Comparison of ENCODE assay signal across 9 cellular contexts in the genomic region with DNA sequence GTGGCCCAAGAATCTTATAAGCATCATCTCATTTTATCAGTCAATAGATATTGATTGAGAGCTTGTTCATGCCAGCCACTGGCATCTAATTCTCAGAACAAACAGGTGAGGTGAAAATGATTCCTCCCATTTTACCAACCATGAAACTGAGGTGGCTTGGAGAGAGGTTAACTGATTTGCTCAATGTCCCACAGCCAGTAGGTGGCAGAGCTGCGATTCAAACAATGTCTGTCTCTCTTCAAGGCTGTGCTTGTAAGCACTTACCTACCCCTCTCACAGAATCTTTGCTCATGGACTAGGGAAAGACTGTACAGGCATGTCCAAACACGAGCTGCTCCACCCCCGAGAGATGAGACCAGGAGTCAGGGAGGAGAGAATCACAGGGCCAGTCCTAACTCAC. TPM values are rescaled to one million over a fixed set of nuclear protein-coding genes. Genes with fewer than 3 reads are reported as not detected.
DNase-seq lines count a peak whose midpoint lies in the region; ATAC-seq and TF ChIP-seq lines count a peak whose summit lies in the region.
"Had no signal": no experiment of that assay in that cellular context is flagged by ENCODE, and none has a peak within 500 bp of the region (broad histone marks: within the 10 kb centered on the region; RNA-seq: fewer than 3 reads in every experiment).

No MANE protein-coding gene starts in this region.

- no peaks in the 10 kb centered on the region; the same call in 1 of the 2 replicates for H3K9me2 ChIP-seq in PC-9 (ENCODE audit: insufficient read depth)
- H3K9me2 ChIP-seq in hepatocyte (replicated peaks; ENCODE audit: insufficient read depth), result no peaks in the 10 kb centered on the region

- no peak for ATAC-seq in sciatic nerve

- CTCF ChIA-PET in PC-9 (lab: Charles Lee), result interaction anchor here (0.6 kb wide), 1 partner anchor 550 kb away, joined by 7 read pairs; no protein-coding TSS in a partner anchor

- intact Hi-C loops in PC-9 (cut with micrococcal nuclease; ENCODE audit: unreplicated experiment) (no loop called here), sciatic nerve (cut with DNase I) (no loop called here)
- intact Hi-C loops in activated T-helper 2 cell treated with anti-CD3 and anti-CD28 coated beads, Interferon-gamma antibody, Interleukin-2, Interleukin-4, amounts not matched to agents 10 μg/mL and 5 μg/mL and 100 μg/mL, durations not matched to agents 14 hours and 24 hours and 36 hours (cut with micrococcal nuclease), result no loop called here

- H3K27me3 Mint-ChIP-seq in activated T-helper 2 cell treated with anti-CD3 and anti-CD28 coated beads, Interferon-gamma antibody, Interleukin-2, Interleukin-4, amounts not matched to agents 10 μg/mL and 5 μg/mL and 100 μg/mL, durations not matched to agents 14 hours and 24 hours and 36 hours (ENCODE audit: low read depth), result peaks cover 22% of the 10 kb centered on the region

- DNase-seq in DMS53 (lab: John Stamatoyannopoulos, UW), result peak; percentile 76
- DNase-seq in H4 (ENCODE audit: low spot score), result peak; percentile 16
- no peak for DNase-seq in PC-9
- peak; percentile 43 for DNase-seq in hepatocyte (ENCODE audit: low spot score)
- DNase-seq in NCI-H446 treated with DMSO at 0.1 percent for 48 hours (lab: John Stamatoyannopoulos, UW), result no peak
- DNase-seq in NCI-H187 treated with DMSO at 0.1 percent for 48 hours (lab: John Stamatoyannopoulos, UW), result no peak
- no peak for DNase-seq in activated T-helper 2 cell treated with anti-CD3 and anti-CD28 coated beads, Interferon-gamma antibody, Interleukin-2, Interleukin-4, amounts not matched to agents 10 μg/mL and 5 μg/mL and 100 μg/mL, durations not matched to agents 14 hours and 24 hours and 36 hours (ENCODE audit: low spot score)
- no peak for DNase-seq in sciatic nerve (ENCODE audit: low spot score)

- no peaks in the 10 kb centered on the region; the same call in 1 of the 2 replicates for H3F3A ChIP-seq in PC-9 (ENCODE audit: insufficient read depth, low read depth)

- H4K20me1 ChIP-seq in PC-9 (ENCODE audit: insufficient read depth) (no peaks in the 10 kb centered on the region), hepatocyte (ENCODE audit: insufficient read depth, poor library complexity, severe bottlenecking) (no peaks in the 10 kb centered on the region)

- WGBS in hepatocyte (ENCODE audit: low lambda C conversion rate, missing lambda C conversion rate), result 20% methylated on average over 3 of the region's 3 CpGs

- H3K36me3 ChIP-seq in PC-9 (ENCODE audit: low read depth) (no peaks in the 10 kb centered on the region), hepatocyte (replicated peaks; ENCODE audit: insufficient read depth, low read depth) (no peaks in the 10 kb centered on the region)

- H3K4me1 Mint-ChIP-seq in activated T-helper 2 cell treated with anti-CD3 and anti-CD28 coated beads, Interferon-gamma antibody, Interleukin-2, Interleukin-4, amounts not matched to agents 10 μg/mL and 5 μg/mL and 100 μg/mL, durations not matched to agents 14 hours and 24 hours and 36 hours (ENCODE audit: low read depth), result no peaks in the 10 kb centered on the region
- H3K4me1 Mint-ChIP-seq: T-cell had no signal

- H2AFZ ChIP-seq in PC-9, result no peak overlapping the region
- H2AFZ ChIP-seq in hepatocyte, result no peak overlapping the region

- no TSS peak for BruUV-seq in PC-9 (replicated peaks; lab: Mats Ljungman, UMichigan)

- no peaks in the 10 kb centered on the region for H3K36me3 Mint-ChIP-seq in activated T-helper 2 cell treated with anti-CD3 and anti-CD28 coated beads, Interferon-gamma antibody, Interleukin-2, Interleukin-4, amounts not matched to agents 10 μg/mL and 5 μg/mL and 100 μg/mL, durations not matched to agents 14 hours and 24 hours and 36 hours (ENCODE audit: low read depth)
- H3K36me3 Mint-ChIP-seq: T-cell had no signal

- H3K4me1 ChIP-seq in PC-9 (replicated peaks; ENCODE audit: insufficient read depth) (0 out of 2 replicates have a peak, but pooled peaks cover 8% of the 10 kb centered on the region), hepatocyte (ENCODE audit: insufficient read depth) (no peaks in the 10 kb centered on the region)

- H3K4me3 Mint-ChIP-seq in activated T-helper 2 cell treated with anti-CD3 and anti-CD28 coated beads, Interferon-gamma antibody, Interleukin-2, Interleukin-4, amounts not matched to agents 10 μg/mL and 5 μg/mL and 100 μg/mL, durations not matched to agents 14 hours and 24 hours and 36 hours (ENCODE audit: low read depth), result no peak overlapping the region
- H3K4me3 Mint-ChIP-seq: T-cell had no signal

- peak; percentile 56 for TF ChIP-seq CTCF in PC-9 (conservative IDR thresholded peaks at IDR 0.05)
- TF ChIP-seq CTCF in hepatocyte (IDR thresholded peaks at IDR 0.05; ENCODE audit: poor library complexity), result peak; percentile 43

- no peak overlapping the region for H3K27ac ChIP-seq in PC-9
- no peak overlapping the region for H3K27ac ChIP-seq in hepatocyte

- no peaks in the 10 kb centered on the region for H3K79me2 ChIP-seq in PC-9 (ENCODE audit: low read depth)
- no peaks in the 10 kb centered on the region for H3K79me2 ChIP-seq in hepatocyte

- H3K27me3 ChIP-seq in PC-9 (ENCODE audit: insufficient read depth, low read depth) (peaks cover 11% of the 10 kb centered on the region), hepatocyte (peaks cover 10% of the 10 kb centered on the region)

- no peak overlapping the region for H3K27ac Mint-ChIP-seq in activated T-helper 2 cell treated with anti-CD3 and anti-CD28 coated beads, Interferon-gamma antibody, Interleukin-2, Interleukin-4, amounts not matched to agents 10 μg/mL and 5 μg/mL and 100 μg/mL, durations not matched to agents 14 hours and 24 hours and 36 hours
- H3K27ac Mint-ChIP-seq: T-cell had no signal

- no peak overlapping the region for H3K4me3 ChIP-seq in PC-9
- no peak overlapping the region for H3K4me3 ChIP-seq in hepatocyte

- POLR2A ChIA-PET in PC-9 (lab: Charles Lee; ENCODE audit: unreplicated experiment), result no interaction called here

- H3K9me3 Mint-ChIP-seq in activated T-helper 2 cell treated with anti-CD3 and anti-CD28 coated beads, Interferon-gamma antibody, Interleukin-2, Interleukin-4, amounts not matched to agents 10 μg/mL and 5 μg/mL and 100 μg/mL, durations not matched to agents 14 hours and 24 hours and 36 hours, result no peaks in the 10 kb centered on the region
- H3K9me3 Mint-ChIP-seq: T-cell had no signal

- H3K4me2 ChIP-seq in PC-9, result no peak overlapping the region
- H3K4me2 ChIP-seq in hepatocyte, result no peak overlapping the region

- no peaks in the 10 kb centered on the region for H3K9me3 ChIP-seq in PC-9 (ENCODE audit: insufficient read depth, low read depth)
- no peaks in the 10 kb centered on the region for H3K9me3 ChIP-seq in hepatocyte (ENCODE audit: low read depth)

RNA-seq across cellular contexts. Expression of gene GSX1, which starts 21.5 kb away (rescaled TPM):
- total RNA-seq in H4 (2014; rRNA removed; shearing (Covaris generic)), result not detected in 2 replicates
- total RNA-seq in PC-9 (2021), result not detected in 2 replicates
- not detected in 2 replicates for total RNA-seq in hepatocyte
- not detected in 2 replicates for polyA plus RNA-seq in hepatocyte
- not detected in 2 replicates for total RNA-seq in activated T-helper 2 cell treated with anti-CD3 and anti-CD28 coated beads, Interferon-gamma antibody, Interleukin-2, Interleukin-4, amounts not matched to agents 10 μg/mL and 5 μg/mL and 100 μg/mL, durations not matched to agents 14 hours and 24 hours and 36 hours
- total RNA-seq in sciatic nerve, result not detected
- total RNA-seq: T-cell had no signal

Comparison
In these comparisons a context has a peak if more than half of its experiments do, and no peak if none do; other contexts are left out.
1. DNase-seq: peak in DMS53 (single experiment), H4 (single experiment) and hepatocyte (single experiment); none in PC-9 (0 of 2), NCI-H446 treated with DMSO at 0.1 percent for 48 hours (single experiment), NCI-H187 treated with DMSO at 0.1 percent for 48 hours (single experiment), activated T-helper 2 cell treated with anti-CD3 and anti-CD28 coated beads, Interferon-gamma antibody, Interleukin-2, Interleukin-4, amounts not matched to agents 10 μg/mL and 5 μg/mL and 100 μg/mL, durations not matched to agents 14 hours and 24 hours and 36 hours (single experiment) and sciatic nerve (single experiment).